In genomic region chr7:41241641-41242040, GRCh38 we compare ENCODE assay signal across 24 cellular contexts.
"Had no signal": no experiment of that assay in that cellular context is flagged by ENCODE, and none has a peak within 500 bp of the region (broad histone marks: within the 10 kb centered on the region; RNA-seq: fewer than 3 reads in every experiment).

No MANE protein-coding gene starts in this region.

- H3K36me3 Mint-ChIP-seq: activated naive CD4-positive, alpha-beta T cell treated with anti-CD3 and anti-CD28 coated beads, Interleukin-2, amount 50 U/mL, for 24 hours; immature natural killer cell had no signal

- H3K9me3 ChIP-seq: ascending aorta, breast epithelium, gastroesophageal sphincter, heart left ventricle, left ventricle myocardium inferior, spleen, thyroid gland, uterus had no signal

- H3K4me1 Mint-ChIP-seq: activated naive CD4-positive, alpha-beta T cell treated with anti-CD3 and anti-CD28 coated beads, Interleukin-2, amount 50 U/mL, for 24 hours; immature natural killer cell had no signal

- H3K4me1 ChIP-seq: ascending aorta, breast epithelium, gastroesophageal sphincter, heart left ventricle, left ventricle myocardium inferior, spleen, thyroid gland, uterus had no signal

- H3K27me3 Mint-ChIP-seq: activated naive CD4-positive, alpha-beta T cell treated with anti-CD3 and anti-CD28 coated beads, Interleukin-2, amount 50 U/mL, for 24 hours had no signal

- H3K27ac Mint-ChIP-seq: activated naive CD4-positive, alpha-beta T cell treated with anti-CD3 and anti-CD28 coated beads, Interleukin-2, amount 50 U/mL, for 24 hours; activated T-cell treated with anti-CD3 and anti-CD28 coated beads, Interleukin-2, amount 50 U/mL, for 72 hours; immature natural killer cell had no signal

- H3K36me3 ChIP-seq: ascending aorta, breast epithelium, gastroesophageal sphincter, heart left ventricle, left ventricle myocardium inferior, spleen, thyroid gland, uterus had no signal

- H3K9me3 Mint-ChIP-seq: activated naive CD4-positive, alpha-beta T cell treated with anti-CD3 and anti-CD28 coated beads, Interleukin-2, amount 50 U/mL, for 24 hours had no signal

- ATAC-seq: activated T-cell treated with anti-CD3 and anti-CD28 coated beads, Interleukin-2, amount 50 U/mL, for 72 hours; esophagus mucosa; gastroesophageal sphincter; heart left ventricle had no signal

- H3K4me3 Mint-ChIP-seq: activated naive CD4-positive, alpha-beta T cell treated with anti-CD3 and anti-CD28 coated beads, Interleukin-2, amount 50 U/mL, for 24 hours; activated T-cell treated with anti-CD3 and anti-CD28 coated beads, Interleukin-2, amount 50 U/mL, for 72 hours; immature natural killer cell had no signal

- H3K4me3 ChIP-seq: ascending aorta, breast epithelium, gastroesophageal sphincter, heart left ventricle, left ventricle myocardium inferior, spleen, thyroid gland, uterus had no signal

- H3K27ac ChIP-seq: ascending aorta, breast epithelium, gastroesophageal sphincter, heart left ventricle, left ventricle myocardium inferior, spleen, thyroid gland, uterus, VCaP had no signal

- DNase-seq: activated CD4-positive, alpha-beta T cell treated with anti-CD3 and anti-CD28 coated beads for 1 hour; activated CD8-positive, alpha-beta memory T cell treated with anti-CD3 and anti-CD28 coated beads for 24 hours; activated CD8-positive, alpha-beta memory T cell treated with anti-CD3 and anti-CD28 coated beads, Interleukin-2, amount 50 U/mL, for 48 hours; activated gamma-delta T cell; activated T-cell treated with anti-CD3 and anti-CD28 coated beads, Interleukin-2, amount 50 U/mL, for 72 hours; cerebellar nuclear complex; effector CD4-positive, alpha-beta T cell; heart left ventricle; immature natural killer cell; kidney glomerular epithelial cell; left ventricle myocardium inferior; occipital lobe; retina; spleen; stimulated activated CD8-positive, alpha-beta memory T cell treated with anti-CD3 and anti-CD28 coated beads, Interleukin-4, amount 100 ng/mL, for 48 hours; stimulated activated naive CD4-positive, alpha-beta T cell treated with Interleukin-2 at 50 U/mL for 16 hours; thyroid gland; uterus had no signal

- H3K27me3 ChIP-seq: ascending aorta, breast epithelium, gastroesophageal sphincter, heart left ventricle, spleen, thyroid gland, uterus had no signal
